In genomic region chr2:152036611-152037469, GRCh38 we compare ENCODE assay signal across 8 cellular contexts.
A peak's percentile ranks its signal among the peaks of the same experiment; 100 is the strongest.
DNase-seq lines count a peak whose midpoint lies in the region; ATAC-seq and TF ChIP-seq lines count a peak whose summit lies in the region.

No MANE protein-coding gene starts in this region.

- H3K4me2 ChIP-seq in OCI-LY3 (ENCODE audit: low read length) = no peak overlapping the region

- no peak overlapping the region for H3K4me3 ChIP-seq in OCI-LY3 (ENCODE audit: low read length)
- no peak overlapping the region for H3K4me3 ChIP-seq in ovary
- no peak overlapping the region for H3K4me3 ChIP-seq in upper lobe of left lung

- 19 to 26% (median 24%) methylated on average over 10 of the region's 10 CpGs for WGBS in ovary, 3 donors
- 38 to 42% methylated on average over 10 of the region's 10 CpGs for WGBS in upper lobe of left lung, 2 donors

- H3K36me3 ChIP-seq in OCI-LY3 (replicated peaks; ENCODE audit: low read depth, low read length) (no peaks in the 10 kb centered on the region), ovary (no peaks in the 10 kb centered on the region), upper lobe of left lung (no peaks in the 10 kb centered on the region)

- peak; percentile 86 for TF ChIP-seq CTCF in OCI-LY3 (IDR thresholded peaks at IDR 0.05; ENCODE audit: low read depth, low read length)
- peak; percentile 90 for TF ChIP-seq CTCF in foreskin keratinocyte (conservative IDR thresholded peaks at IDR 0.05)
- peak; percentile 33 to 60 (median 57) for TF ChIP-seq CTCF in ovary (IDR thresholded peaks at IDR 0.05)
- peak; percentile 58 to 75 (median 66) for TF ChIP-seq CTCF in upper lobe of left lung (IDR thresholded peaks at IDR 0.05)

- TF ChIP-seq EP300 in ovary (IDR thresholded peaks at IDR 0.05) (no peak), upper lobe of left lung (IDR thresholded peaks at IDR 0.05) (no peak)

- H3K27ac ChIP-seq in OCI-LY3 (ENCODE audit: low read length) = no peak overlapping the region
- H3K27ac ChIP-seq in foreskin keratinocyte = no peak overlapping the region
- H3K27ac ChIP-seq in ovary = no peak overlapping the region
- no peak overlapping the region for H3K27ac ChIP-seq in upper lobe of left lung

- no peaks in the 10 kb centered on the region; the same call in 1 of the 2 replicates for H3K4me1 ChIP-seq in OCI-LY3 (ENCODE audit: low read length)
- H3K4me1 ChIP-seq in foreskin keratinocyte = no peaks in the 10 kb centered on the region
- H3K4me1 ChIP-seq in ovary (ENCODE audit: insufficient read depth) = no peaks in the 10 kb centered on the region
- peaks cover 18 to 29% (median 18%) of the 10 kb centered on the region in 4 donors for H3K4me1 ChIP-seq in upper lobe of left lung

- H3K79me2 ChIP-seq in OCI-LY3 (ENCODE audit: low read length) = no peaks in the 10 kb centered on the region

- 0 out of 2 replicates have a peak overlapping the region, but pooled peaks have one; percentile 8 for H2AFZ ChIP-seq in OCI-LY3 (ENCODE audit: low read depth, low read length)

- H3K9me3 ChIP-seq in OCI-LY3 (ENCODE audit: insufficient read depth, low read length) = no peaks in the 10 kb centered on the region
- H3K9me3 ChIP-seq in ovary = no peaks in the 10 kb centered on the region
- no peaks in the 10 kb centered on the region for H3K9me3 ChIP-seq in upper lobe of left lung

- H4K20me1 ChIP-seq in OCI-LY3 (ENCODE audit: insufficient read depth, low read length) = no peaks in the 10 kb centered on the region

- H3K27me3 ChIP-seq in OCI-LY3 (ENCODE audit: low read depth, low read length) = no peaks in the 10 kb centered on the region
- peaks cover 13% of the 10 kb centered on the region for H3K27me3 ChIP-seq in foreskin keratinocyte
- H3K27me3 ChIP-seq in ovary = no peaks in the 10 kb centered on the region
- H3K27me3 ChIP-seq in upper lobe of left lung = no peaks in the 10 kb centered on the region

- ATAC-seq in GM21390 (IDR thresholded peaks at IDR 0.05; ENCODE audit: unreplicated experiment) = peak; percentile 84
- ATAC-seq in foreskin keratinocyte = peak; percentile 75
- ATAC-seq in upper lobe of left lung (ENCODE audit: low FRiP score in 2 of 2) = peak; percentile 73 to 88

- TF ChIP-seq POLR2A in ovary (IDR thresholded peaks at IDR 0.05) (no peak), upper lobe of left lung (IDR thresholded peaks at IDR 0.05) (no peak)

- H3K9ac ChIP-seq in OCI-LY3 (ENCODE audit: low read length) = no peak overlapping the region

- intact Hi-C loops in ovary (cut with DNase I) = loop anchor here in 2 of 4 donors (5.0 to 10.0 kb wide), 2 partner anchors 135 to 138 kb away; partner anchors contain the start of gene STAM2 (in 1 of the 2)

- DNase-seq in DMS53 (lab: John Stamatoyannopoulos, UW) (peak; percentile 56), HT1080 (ENCODE audit: low read depth) (peak; percentile 71), activated T-helper 1 cell treated with Interleukin-2 at 50 U/mL for 16 hours (ENCODE audit: low read depth) (peak; percentile 5), foreskin keratinocyte (peak in 1 of 2 donors; percentile 43), ovary (peak; percentile 50 to 74 (median 64)), upper lobe of left lung (peak in 1 of 2 donors; percentile 72)
